ENCODE assay signal across 1 cellular context in the genomic region with DNA sequence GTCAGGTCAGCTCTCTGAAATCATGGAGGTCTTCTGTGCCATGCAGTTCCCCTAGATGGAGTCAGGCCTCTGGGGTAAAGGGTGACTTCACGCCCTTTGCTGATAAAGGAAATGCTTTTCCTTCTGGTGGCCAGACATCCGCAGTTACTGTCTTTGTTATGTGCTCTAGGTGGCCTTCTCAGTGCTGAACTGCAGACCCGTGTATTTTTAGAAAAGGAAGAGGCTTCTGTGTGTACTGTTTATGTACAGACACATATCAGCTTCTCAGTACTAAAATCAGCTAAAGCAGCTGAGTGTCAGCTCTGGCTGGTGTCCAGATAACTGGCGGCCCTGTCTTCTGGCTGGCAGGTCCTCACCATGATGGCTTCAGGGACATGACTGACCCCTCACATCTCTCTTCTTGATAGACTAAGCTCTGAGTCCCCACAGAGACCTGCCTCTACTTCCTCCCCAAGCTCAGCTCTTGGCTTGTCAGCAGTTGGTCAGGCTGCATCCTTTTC.
TF ChIP-seq lines count a peak whose summit lies in the region.

No MANE protein-coding gene starts in this region.

TF ChIP-seq in HCT116, 20 proteins besides CTCF, POLR2A, EP300 and RAD21 (continued from another document):
- TF ChIP-seq, protein P1, sequence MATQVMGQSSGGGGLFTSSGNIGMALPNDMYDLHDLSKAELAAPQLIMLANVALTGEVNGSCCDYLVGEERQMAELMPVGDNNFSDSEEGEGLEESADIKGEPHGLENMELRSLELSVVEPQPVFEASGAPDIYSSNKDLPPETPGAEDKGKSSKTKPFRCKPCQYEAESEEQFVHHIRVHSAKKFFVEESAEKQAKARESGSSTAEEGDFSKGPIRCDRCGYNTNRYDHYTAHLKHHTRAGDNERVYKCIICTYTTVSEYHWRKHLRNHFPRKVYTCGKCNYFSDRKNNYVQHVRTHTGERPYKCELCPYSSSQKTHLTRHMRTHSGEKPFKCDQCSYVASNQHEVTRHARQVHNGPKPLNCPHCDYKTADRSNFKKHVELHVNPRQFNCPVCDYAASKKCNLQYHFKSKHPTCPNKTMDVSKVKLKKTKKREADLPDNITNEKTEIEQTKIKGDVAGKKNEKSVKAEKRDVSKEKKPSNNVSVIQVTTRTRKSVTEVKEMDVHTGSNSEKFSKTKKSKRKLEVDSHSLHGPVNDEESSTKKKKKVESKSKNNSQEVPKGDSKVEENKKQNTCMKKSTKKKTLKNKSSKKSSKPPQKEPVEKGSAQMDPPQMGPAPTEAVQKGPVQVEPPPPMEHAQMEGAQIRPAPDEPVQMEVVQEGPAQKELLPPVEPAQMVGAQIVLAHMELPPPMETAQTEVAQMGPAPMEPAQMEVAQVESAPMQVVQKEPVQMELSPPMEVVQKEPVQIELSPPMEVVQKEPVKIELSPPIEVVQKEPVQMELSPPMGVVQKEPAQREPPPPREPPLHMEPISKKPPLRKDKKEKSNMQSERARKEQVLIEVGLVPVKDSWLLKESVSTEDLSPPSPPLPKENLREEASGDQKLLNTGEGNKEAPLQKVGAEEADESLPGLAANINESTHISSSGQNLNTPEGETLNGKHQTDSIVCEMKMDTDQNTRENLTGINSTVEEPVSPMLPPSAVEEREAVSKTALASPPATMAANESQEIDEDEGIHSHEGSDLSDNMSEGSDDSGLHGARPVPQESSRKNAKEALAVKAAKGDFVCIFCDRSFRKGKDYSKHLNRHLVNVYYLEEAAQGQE (IDR thresholded peaks at IDR 0.05; ENCODE audit: low read depth): no peak
- TF ChIP-seq SIN3A (IDR thresholded peaks at IDR 0.05; ENCODE audit: low read depth): no peak
- TF ChIP-seq POLR2AphosphoS5 (IDR thresholded peaks at IDR 0.05; ENCODE audit: low read depth, low read length): no peak
- TF ChIP-seq SRF (IDR thresholded peaks at IDR 0.05; ENCODE audit: low read depth): no peak
- TF ChIP-seq CBX3 (IDR thresholded peaks at IDR 0.05; ENCODE audit: low read depth): no peak
- TF ChIP-seq ZNF274 (IDR thresholded peaks at IDR 0.05; ENCODE audit: low read depth, low read length): no peak
- no peak for TF ChIP-seq EGR1 (IDR thresholded peaks at IDR 0.05; ENCODE audit: low read depth)
- TF ChIP-seq, protein P2, sequence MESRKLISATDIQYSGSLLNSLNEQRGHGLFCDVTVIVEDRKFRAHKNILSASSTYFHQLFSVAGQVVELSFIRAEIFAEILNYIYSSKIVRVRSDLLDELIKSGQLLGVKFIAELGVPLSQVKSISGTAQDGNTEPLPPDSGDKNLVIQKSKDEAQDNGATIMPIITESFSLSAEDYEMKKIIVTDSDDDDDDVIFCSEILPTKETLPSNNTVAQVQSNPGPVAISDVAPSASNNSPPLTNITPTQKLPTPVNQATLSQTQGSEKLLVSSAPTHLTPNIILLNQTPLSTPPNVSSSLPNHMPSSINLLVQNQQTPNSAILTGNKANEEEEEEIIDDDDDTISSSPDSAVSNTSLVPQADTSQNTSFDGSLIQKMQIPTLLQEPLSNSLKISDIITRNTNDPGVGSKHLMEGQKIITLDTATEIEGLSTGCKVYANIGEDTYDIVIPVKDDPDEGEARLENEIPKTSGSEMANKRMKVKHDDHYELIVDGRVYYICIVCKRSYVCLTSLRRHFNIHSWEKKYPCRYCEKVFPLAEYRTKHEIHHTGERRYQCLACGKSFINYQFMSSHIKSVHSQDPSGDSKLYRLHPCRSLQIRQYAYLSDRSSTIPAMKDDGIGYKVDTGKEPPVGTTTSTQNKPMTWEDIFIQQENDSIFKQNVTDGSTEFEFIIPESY (IDR thresholded peaks at IDR 0.05; ENCODE audit: extremely low read depth, insufficient replicate concordance, low read length): no peak
- TF ChIP-seq FOSL1 (IDR thresholded peaks at IDR 0.05; ENCODE audit: low read depth): no peak
- TF ChIP-seq, protein P3, sequence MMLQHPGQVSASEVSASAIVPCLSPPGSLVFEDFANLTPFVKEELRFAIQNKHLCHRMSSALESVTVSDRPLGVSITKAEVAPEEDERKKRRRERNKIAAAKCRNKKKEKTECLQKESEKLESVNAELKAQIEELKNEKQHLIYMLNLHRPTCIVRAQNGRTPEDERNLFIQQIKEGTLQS (IDR thresholded peaks at IDR 0.05): no peak
- TF ChIP-seq ZFX (IDR thresholded peaks at IDR 0.05): no peak
- no peak for TF ChIP-seq CEBPB (IDR thresholded peaks at IDR 0.05; ENCODE audit: low read depth)
- TF ChIP-seq EZH2phosphoT487 (IDR thresholded peaks at IDR 0.05; ENCODE audit: borderline replicate concordance): no peak
- no peak for TF ChIP-seq YY1 (IDR thresholded peaks at IDR 0.05; ENCODE audit: extremely low read depth, insufficient replicate concordance, low read depth, low read length)
